25 cellular contexts compared by ENCODE assay signal in genomic region chr3:128515967-128516366, GRCh38. TPM values are rescaled to one million over a fixed set of nuclear protein-coding genes. Genes with fewer than 3 reads are reported as not detected.
"Had no signal": no experiment of that assay in that cellular context is flagged by ENCODE, and none has a peak within 500 bp of the region (broad histone marks: within the 10 kb centered on the region; RNA-seq: fewer than 3 reads in every experiment).

No MANE protein-coding gene starts in this region.

- H3K4me1 ChIP-seq: esophagus muscularis mucosa, gastroesophageal sphincter, left lung, lower lobe of right lung, neural progenitor cell, right atrium auricular region, stomach, transverse colon had no signal

- ATAC-seq: gastroesophageal sphincter; left lung; lower lobe of right lung; natural killer cell treated with Interleukin-12 subunit alpha and Interleukin-12 subunit beta and Interleukin-15 and Interleukin-18, amount 100 ng/mL, for 72 hours had no signal

- H3K9ac ChIP-seq: neural progenitor cell had no signal

- DNase-seq: effector memory CD4-positive, alpha-beta T cell; glutamatergic neuron; islet precursor cell; left lung; lower lobe of right lung; mesenchymal stem cell; midbrain; nucleus accumbens; ovary; small intestine; stimulated activated CD4-positive, alpha-beta T cell treated with anti-CD3 and anti-CD28 coated beads, Interleukin-12 subunit alpha, Interleukin-12 subunit beta, amount 100 ng/mL, for 4 hours; stimulated activated naive CD4-positive, alpha-beta T cell; stomach; substantia nigra; transverse colon had no signal

- H3K27me3 ChIP-seq: ovary, right atrium auricular region had no signal

- H3K27ac ChIP-seq: epithelial cell of prostate, esophagus muscularis mucosa, gastroesophageal sphincter, left lung, lower lobe of right lung, neural progenitor cell, ovary, right atrium auricular region, stomach, thoracic aorta, transverse colon had no signal

- H3K36me3 ChIP-seq: esophagus muscularis mucosa, gastroesophageal sphincter, left lung, lower lobe of right lung, neural progenitor cell, ovary, right atrium auricular region, stomach, thoracic aorta, transverse colon had no signal

- H2AFZ ChIP-seq: neural progenitor cell had no signal

- H3K4me2 ChIP-seq: neural progenitor cell had no signal

- H3K4me3 ChIP-seq: esophagus muscularis mucosa, gastroesophageal sphincter, left lung, lower lobe of right lung, neural progenitor cell, ovary, right atrium auricular region, stomach, thoracic aorta, transverse colon had no signal

RNA-seq across cellular contexts. Expression of gene DNAJB8, which starts 49.3 kb away (rescaled TPM):
- total RNA-seq: esophagus muscularis mucosa; fibroblast of villous mesenchyme; gastroesophageal sphincter; left lung; lower lobe of right lung; natural killer cell treated with Interleukin-12 subunit alpha and Interleukin-12 subunit beta and Interleukin-15 and Interleukin-18, amount 100 ng/mL, for 72 hours; ovary; posterior vena cava; right atrium auricular region; stomach; thoracic aorta; transverse colon; ureter had no signal
- polyA plus RNA-seq: ovary, small intestine, stomach had no signal
